9 cellular contexts compared by ENCODE assay signal in the genomic region with DNA sequence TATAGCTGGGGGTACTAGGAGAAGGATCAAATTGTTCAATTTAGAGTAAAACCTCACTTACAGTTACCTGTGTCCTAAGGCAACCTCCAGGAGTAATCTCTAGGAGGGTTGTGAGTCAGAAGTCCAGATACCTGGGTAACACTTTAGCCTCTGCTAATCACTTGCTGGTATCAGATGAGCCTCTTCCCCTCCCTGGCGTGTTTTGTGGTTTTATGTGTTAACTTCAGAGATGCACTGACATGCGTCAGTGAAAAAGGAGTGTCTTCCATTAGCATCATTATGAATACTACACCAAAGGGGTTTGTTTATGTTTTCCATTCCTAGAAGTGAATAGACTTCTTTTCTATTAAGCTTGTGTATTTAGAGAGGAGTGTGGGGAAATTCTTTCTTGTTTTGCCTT.
A peak's percentile ranks its signal among the peaks of the same experiment; 100 is the strongest.
DNase-seq lines count a peak whose midpoint lies in the region; ATAC-seq lines count a peak whose summit lies in the region.
"Had no signal": no experiment of that assay in that cellular context is flagged by ENCODE, and none has a peak within 500 bp of the region (broad histone marks: within the 10 kb centered on the region; RNA-seq: fewer than 3 reads in every experiment).

No MANE protein-coding gene starts in this region.

- peak overlapping the region; percentile 93 for H3K27ac Mint-ChIP-seq in activated T-helper 2 cell treated with anti-CD3 and anti-CD28 coated beads, Interferon-gamma antibody, Interleukin-2, Interleukin-4, amounts not matched to agents 10 μg/mL and 5 μg/mL and 100 μg/mL, durations not matched to agents 14 hours and 24 hours and 36 hours
- H3K27ac Mint-ChIP-seq: memory B cell had no signal

- intact Hi-C loops in activated T-helper 2 cell treated with anti-CD3 and anti-CD28 coated beads, Interferon-gamma antibody, Interleukin-2, Interleukin-4, amounts not matched to agents 10 μg/mL and 5 μg/mL and 100 μg/mL, durations not matched to agents 14 hours and 24 hours and 36 hours (cut with micrococcal nuclease) = loop anchor here (1.0 to 5.0 kb wide), 7 partner anchors 17 to 360 kb away; no protein-coding TSS in a partner anchor

- DNase-seq in activated CD4-positive, alpha-beta T cell treated with anti-CD3 and anti-CD28 coated beads for 4 hours = peak; percentile 11 to 13
- DNase-seq in activated CD4-positive, alpha-beta T cell treated with anti-CD3 and anti-CD28 coated beads for 1 hour = no peak
- peak; percentile 41 for DNase-seq in Jurkat, Clone E6-1 (ENCODE audit: low read depth, low spot score)
- DNase-seq in activated T-helper 2 cell treated with anti-CD3 and anti-CD28 coated beads, Interferon-gamma antibody, Interleukin-2, Interleukin-4, amounts not matched to agents 10 μg/mL and 5 μg/mL and 100 μg/mL, durations not matched to agents 14 hours and 24 hours and 36 hours (ENCODE audit: low spot score) = peak; percentile 47
- DNase-seq in stimulated activated CD4-positive, alpha-beta T cell treated with anti-CD3 and anti-CD28 coated beads, TNF-alpha, amount 100 ng/mL, for 48 hours (ENCODE audit: low read depth in 3 of 3) = peak in 2 of 3 donors; percentile 16
- DNase-seq in RPMI8226 (no peak), NCI-H82 treated with DMSO at 0.1 percent for 48 hours (lab: John Stamatoyannopoulos, UW; ENCODE audit: unreplicated experiment) (no peak)

- peaks cover 40% of the 10 kb centered on the region for H3K4me1 Mint-ChIP-seq in activated T-helper 2 cell treated with anti-CD3 and anti-CD28 coated beads, Interferon-gamma antibody, Interleukin-2, Interleukin-4, amounts not matched to agents 10 μg/mL and 5 μg/mL and 100 μg/mL, durations not matched to agents 14 hours and 24 hours and 36 hours (ENCODE audit: low read depth)

- ATAC-seq in HG02884 (IDR thresholded peaks at IDR 0.05; ENCODE audit: unreplicated experiment) = no peak

- peaks cover 8% of the 10 kb centered on the region for H3K36me3 Mint-ChIP-seq in activated T-helper 2 cell treated with anti-CD3 and anti-CD28 coated beads, Interferon-gamma antibody, Interleukin-2, Interleukin-4, amounts not matched to agents 10 μg/mL and 5 μg/mL and 100 μg/mL, durations not matched to agents 14 hours and 24 hours and 36 hours (ENCODE audit: low read depth)

- no peak overlapping the region for H3K4me3 Mint-ChIP-seq in activated T-helper 2 cell treated with anti-CD3 and anti-CD28 coated beads, Interferon-gamma antibody, Interleukin-2, Interleukin-4, amounts not matched to agents 10 μg/mL and 5 μg/mL and 100 μg/mL, durations not matched to agents 14 hours and 24 hours and 36 hours (ENCODE audit: low read depth)
- H3K4me3 Mint-ChIP-seq: memory B cell had no signal

- H3K4me3 ChIP-seq in Jurkat, Clone E6-1 (ENCODE audit: low read length) = no peak overlapping the region

- no peaks in the 10 kb centered on the region for H3K9me3 Mint-ChIP-seq in activated T-helper 2 cell treated with anti-CD3 and anti-CD28 coated beads, Interferon-gamma antibody, Interleukin-2, Interleukin-4, amounts not matched to agents 10 μg/mL and 5 μg/mL and 100 μg/mL, durations not matched to agents 14 hours and 24 hours and 36 hours
- H3K9me3 Mint-ChIP-seq: memory B cell had no signal

- no peaks in the 10 kb centered on the region for H3K27me3 Mint-ChIP-seq in activated T-helper 2 cell treated with anti-CD3 and anti-CD28 coated beads, Interferon-gamma antibody, Interleukin-2, Interleukin-4, amounts not matched to agents 10 μg/mL and 5 μg/mL and 100 μg/mL, durations not matched to agents 14 hours and 24 hours and 36 hours (ENCODE audit: low read depth)
- H3K27me3 Mint-ChIP-seq: memory B cell had no signal

Comparison
In these comparisons a context has a peak if more than half of its experiments do, and no peak if none do; other contexts are left out.
1. DNase-seq: peak in activated CD4-positive, alpha-beta T cell treated with anti-CD3 and anti-CD28 coated beads for 4 hours (2 of 2), Jurkat, Clone E6-1 (single experiment), activated T-helper 2 cell treated with anti-CD3 and anti-CD28 coated beads, Interferon-gamma antibody, Interleukin-2, Interleukin-4, amounts not matched to agents 10 μg/mL and 5 μg/mL and 100 μg/mL, durations not matched to agents 14 hours and 24 hours and 36 hours (single experiment) and stimulated activated CD4-positive, alpha-beta T cell treated with anti-CD3 and anti-CD28 coated beads, TNF-alpha, amount 100 ng/mL, for 48 hours (2 of 3); none in activated CD4-positive, alpha-beta T cell treated with anti-CD3 and anti-CD28 coated beads for 1 hour (single experiment), RPMI8226 (single experiment) and NCI-H82 treated with DMSO at 0.1 percent for 48 hours (single experiment).